8 cellular contexts compared by ENCODE assay signal in genomic region chr5:82396871-82397514, GRCh38.
DNase-seq lines count a peak whose midpoint lies in the region; ATAC-seq and TF ChIP-seq lines count a peak whose summit lies in the region.

No MANE protein-coding gene starts in this region.

- no TSS peak for BruUV-seq in A673 (replicated peaks; lab: Mats Ljungman, UMichigan)

- H3K9me3 ChIP-seq in A673 (ENCODE audit: low read depth, low read length, poor library complexity, severe bottlenecking) = no peaks in the 10 kb centered on the region

- H3K4me3 ChIP-seq in dorsolateral prefrontal cortex = peak overlapping the region in 2 of 59 donors; percentile 24 to 27
- H3K4me3 ChIP-seq in A673 (ENCODE audit: low read depth, low read length, poor library complexity, severe bottlenecking) = no peak overlapping the region

- no peaks in the 10 kb centered on the region for H3K36me3 ChIP-seq in A673 (ENCODE audit: insufficient read depth, low read length, poor library complexity, severe bottlenecking)

- peak overlapping the region; percentile 40 for H3K27ac Mint-ChIP-seq in mesothelial cell of epicardium

- POLR2A ChIA-PET in A673 (lab: Charles Lee; ENCODE audit: low non-redundant PET) = no interaction called here

- peaks cover 36% of the 10 kb centered on the region for H3K4me1 Mint-ChIP-seq in mesothelial cell of epicardium

- H3K36me3 Mint-ChIP-seq in mesothelial cell of epicardium = no peaks in the 10 kb centered on the region

- no peaks in the 10 kb centered on the region for H3K4me1 ChIP-seq in A673 (ENCODE audit: insufficient read depth, low read length, poor library complexity, severe bottlenecking)

- peak overlapping the region; percentile 2 for H3K4me3 Mint-ChIP-seq in mesothelial cell of epicardium

- no peak for ATAC-seq in GM21723 (IDR thresholded peaks at IDR 0.05; ENCODE audit: unreplicated experiment)

- CTCF ChIA-PET in A673 (lab: Charles Lee) = no interaction called here

- H3K27ac ChIP-seq in dorsolateral prefrontal cortex (no peak overlapping the region), A673 (ENCODE audit: low read depth, low read length, poor library complexity, severe bottlenecking) (no peak overlapping the region)

- H3K27me3 ChIP-seq in dorsolateral prefrontal cortex (no peaks in the 10 kb centered on the region), A673 (replicated peaks; ENCODE audit: insufficient read depth, low read depth, low read length, poor library complexity) (no peaks in the 10 kb centered on the region)

- TF ChIP-seq CTCF in AG09319 (IDR thresholded peaks at IDR 0.05; ENCODE audit: low read depth, low read length) (no peak; the same call in 1 of the 2 replicates), dorsolateral prefrontal cortex (IDR thresholded peaks at IDR 0.05 in 54 of 56, conservative IDR thresholded peaks at IDR 0.05 in 2 of 56; ENCODE audit: low read depth in 1 of 56, partially characterized antibody in 56 of 56) (no peak), mesothelial cell of epicardium (IDR thresholded peaks at IDR 0.05; ENCODE audit: unreplicated experiment) (no peak), A673 (conservative IDR thresholded peaks at IDR 0.05; ENCODE audit: low read depth, low read length) (no peak)

- DNase-seq in AG09319 (ENCODE audit: extremely low read depth, low read depth) (peak; percentile 95), NCI-H748 (lab: John Stamatoyannopoulos, UW; ENCODE audit: unreplicated experiment) (peak; percentile 79), dorsolateral prefrontal cortex (peak in 6 of 10 donors; percentile 16 to 52 (median 32)), mesothelial cell of epicardium (ENCODE audit: low spot score in 2 of 2, unreplicated experiment in 2 of 2) (peak; percentile 36 to 69), GF-D8 (lab: John Stamatoyannopoulos, UW) (no peak), A673 (ENCODE audit: low spot score) (no peak)
- no peak for DNase-seq in effector CD8-positive, alpha-beta T cell (lab: John Stamatoyannopoulos, UW)

- no peaks in the 10 kb centered on the region for H3K27me3 Mint-ChIP-seq in mesothelial cell of epicardium (ENCODE audit: low read depth)

- peaks cover 8% of the 10 kb centered on the region for H3K9me3 Mint-ChIP-seq in mesothelial cell of epicardium

- intact Hi-C loops in dorsolateral prefrontal cortex (cut with DNase I) = no loop called here
- intact Hi-C loops in A673 (cut with micrococcal nuclease; ENCODE audit: unreplicated experiment) = no loop called here

Comparison
In these comparisons a context has a peak if more than half of its experiments do, and no peak if none do; other contexts are left out.
1. DNase-seq: peak in AG09319 (single experiment), NCI-H748 (single experiment), dorsolateral prefrontal cortex (6 of 10) and mesothelial cell of epicardium (2 of 2); none in GF-D8 (single experiment), effector CD8-positive, alpha-beta T cell (single experiment) and A673 (single experiment).